ENCODE assay signal across 15 cellular contexts in the genomic region with DNA sequence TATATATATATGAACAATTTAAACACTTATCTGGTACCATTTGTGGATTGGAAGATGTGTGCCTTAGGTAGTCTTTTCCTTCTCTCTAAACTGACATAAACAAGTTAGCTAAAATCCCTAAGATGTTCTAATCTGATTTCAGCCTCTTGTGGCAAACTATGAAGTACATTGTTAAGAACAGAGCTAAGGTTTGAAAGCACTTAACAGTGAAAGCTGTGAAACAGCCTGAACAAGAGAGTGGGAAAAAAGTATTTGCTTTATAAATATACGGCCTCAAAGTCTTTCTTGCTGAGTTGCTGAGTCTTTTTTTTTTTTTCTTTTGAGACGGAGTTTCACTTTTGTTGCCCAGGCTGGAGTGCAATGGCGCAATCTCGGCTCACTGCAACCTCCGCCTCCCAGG. TPM values are rescaled to one million over a fixed set of nuclear protein-coding genes. Genes with fewer than 3 reads are reported as not detected.
DNase-seq lines count a peak whose midpoint lies in the region; ATAC-seq and TF ChIP-seq lines count a peak whose summit lies in the region.
"Had no signal": no experiment of that assay in that cellular context is flagged by ENCODE, and none has a peak within 500 bp of the region (broad histone marks: within the 10 kb centered on the region; RNA-seq: fewer than 3 reads in every experiment).

No MANE protein-coding gene starts in this region.

- TF ChIP-seq CTCF in lower lobe of right lung (IDR thresholded peaks at IDR 0.05): no peak
- no peak for TF ChIP-seq CTCF in upper lobe of left lung (IDR thresholded peaks at IDR 0.05)

- intact Hi-C loops in lower lobe of right lung (cut with DNase I): no loop called here

- H3K27me3 ChIP-seq in lower lobe of right lung (ENCODE audit: low read depth) (no peaks in the 10 kb centered on the region), upper lobe of left lung (no peaks in the 10 kb centered on the region)

- no peak for TF ChIP-seq POLR2A in upper lobe of left lung (IDR thresholded peaks at IDR 0.05)

- 59 to 61% methylated on average over 5 of the region's 5 CpGs for WGBS in upper lobe of left lung, 2 donors

- no peak for TF ChIP-seq EP300 in upper lobe of left lung (IDR thresholded peaks at IDR 0.05)

- no peaks in the 10 kb centered on the region for H3K9me3 ChIP-seq in lower lobe of right lung
- H3K9me3 ChIP-seq in upper lobe of left lung: no peaks in the 10 kb centered on the region

- no peak overlapping the region for H3K4me3 ChIP-seq in lower lobe of right lung
- H3K4me3 ChIP-seq in upper lobe of left lung: no peak overlapping the region

- H3K4me1 ChIP-seq in lower lobe of right lung: no peaks in the 10 kb centered on the region
- no peaks in the 10 kb centered on the region for H3K4me1 ChIP-seq in upper lobe of left lung

- H3K27ac ChIP-seq in lower lobe of right lung: no peak overlapping the region
- H3K27ac ChIP-seq in upper lobe of left lung: peak overlapping the region in 1 of 4 donors; percentile 23

- DNase-seq in DMS79 (lab: John Stamatoyannopoulos, UW) (peak; percentile 59), DMS79 treated with DMSO at 0.1 percent for 48 hours (lab: John Stamatoyannopoulos, UW) (peak; percentile 59), lower lobe of right lung (no peak), upper lobe of left lung (no peak), NCI-H2227 treated with DMSO at 0.1 percent for 48 hours (lab: John Stamatoyannopoulos, UW) (no peak), middle frontal gyrus (ENCODE audit: extremely low spot score, low spot score) (no peak)
- no peak for DNase-seq in activated CD4-positive, alpha-beta T cell treated with anti-CD3 and anti-CD28 coated beads, Interleukin-2, amount 50 U/mL, for 1 hour
- DNase-seq: C1 segment of cervical spinal cord; Calu3; CD4-positive, alpha-beta memory T cell; COR-L47; GF-D8; H7; HCEC 1CT had no signal

- peak; percentile 84 to 94 for ATAC-seq in lower lobe of right lung
- peak; percentile 8 to 69 for ATAC-seq in upper lobe of left lung (ENCODE audit: low FRiP score in 2 of 2)

- H3K36me3 ChIP-seq in lower lobe of right lung (no peaks in the 10 kb centered on the region), upper lobe of left lung (no peaks in the 10 kb centered on the region)

RNA-seq across cellular contexts. Expression of a gene that starts 53.7 kb away (rescaled TPM):
- total RNA-seq in lower lobe of right lung (22.2 TPM), upper lobe of left lung (10 to 100 TPM in 4 of 6 donors, 1 to 10 TPM in 2; 9.0 to 21.6 (median 17.9) TPM)
- total RNA-seq: A172 had no signal

Comparison
In these comparisons a context has a peak if more than half of its experiments do, and no peak if none do; other contexts are left out.
1. DNase-seq: peak in DMS79 (single experiment) and DMS79 treated with DMSO at 0.1 percent for 48 hours (single experiment); none in lower lobe of right lung (single experiment), upper lobe of left lung (0 of 2), NCI-H2227 treated with DMSO at 0.1 percent for 48 hours (single experiment), activated CD4-positive, alpha-beta T cell treated with anti-CD3 and anti-CD28 coated beads, Interleukin-2, amount 50 U/mL, for 1 hour (single experiment) and middle frontal gyrus (single experiment).